In genomic region chr6:119952696-119953095, GRCh38 we compare ENCODE assay signal across 35 cellular contexts.
"Had no signal": no experiment of that assay in that cellular context is flagged by ENCODE, and none has a peak within 500 bp of the region (broad histone marks: within the 10 kb centered on the region; RNA-seq: fewer than 3 reads in every experiment).

No MANE protein-coding gene starts in this region.

- H3K9ac ChIP-seq: KMS-11 had no signal

- H3K36me3 ChIP-seq: MG63 had no signal

- DNase-seq: Karpas-422, Kasumi-1, MG63, MM.1S, MV-4-11, NCI-H1048, NCI-H1092, NCI-H1092 treated with DMSO at 0.1 percent for 48 hours, NCI-H1105, NCI-H1105 treated with DMSO at 0.1 percent for 48 hours, NCI-H1417, NCI-H1417 treated with DMSO at 0.1 percent for 48 hours, NCI-H1436, NCI-H1436 treated with DMSO at 0.1 percent for 48 hours, NCI-H146, NCI-H1694, NCI-H1694 treated with DMSO at 0.1 percent for 48 hours, NCI-H187, NCI-H187 treated with DMSO at 0.1 percent for 48 hours, NCI-H1930, NCI-H2029, NCI-H2081, NCI-H2081 treated with DMSO at 0.1 percent for 48 hours, NCI-H2107, NCI-H2171, NCI-H2171 treated with DMSO at 0.1 percent for 48 hours, NCI-H2227 treated with DMSO at 0.1 percent for 48 hours, NCI-H226, NCI-H345, NCI-H446, NCI-H446 treated with DMSO at 0.1 percent for 48 hours, NCI-H510A, NCI-H510A treated with DMSO at 0.1 percent for 48 hours, NCI-H524 had no signal

- H3K27ac ChIP-seq: KMS-11 had no signal

- H3K27me3 ChIP-seq: MG63 had no signal

- H3K4me2 ChIP-seq: KMS-11 had no signal

- H3K9me3 ChIP-seq: MG63 had no signal

- H3K4me3 ChIP-seq: MG63 had no signal
